In genomic region chr15:49155110-49155833, GRCh38 we compare ENCODE assay signal across 1 cellular context.
A peak's percentile ranks its signal among the peaks of the same experiment; 100 is the strongest.
TF ChIP-seq lines count a peak whose summit lies in the region.

TSS of gene COPS2 (minus strand) at chr15:49155599. CDS start at chr15:49155578, 21 bp downstream.

TF ChIP-seq in K562, 482 proteins besides CTCF, POLR2A, EP300 and RAD21 (continued from another document and continues in another):
- no peak for TF ChIP-seq ATF6 (CRISPR knock-in tag; IDR thresholded peaks at IDR 0.05)
- peak; percentile 98 for TF ChIP-seq XRCC5 (IDR thresholded peaks at IDR 0.05; ENCODE audit: low read depth, low read length)
- TF ChIP-seq TCFL5 (CRISPR knock-in tag; conservative IDR thresholded peaks at IDR 0.05), result no peak
- peak; percentile 40; the same call in 1 of the 2 replicates for TF ChIP-seq ATF3 (IDR thresholded peaks at IDR 0.05)
- TF ChIP-seq ATF3 (CRISPR knock-in tag; conservative IDR thresholded peaks at IDR 0.05), result no peak
- TF ChIP-seq ZNF695 (CRISPR knock-in tag; IDR thresholded peaks at IDR 0.05), result no peak
- peak; percentile 54 for TF ChIP-seq AFF4 (CRISPR knock-in tag; IDR thresholded peaks at IDR 0.05)
- TF ChIP-seq UBTF (IDR thresholded peaks at IDR 0.05; ENCODE audit: borderline replicate concordance in 1 of 2, low read depth in 2 of 2, low read length in 2 of 2), result peak in 1 of 2 experiments; percentile 35; a peak in 2 of 4 replicates
- TF ChIP-seq E2F4 (CRISPR knock-in tag; IDR thresholded peaks at IDR 0.05; ENCODE audit: low read depth), result 0 out of 2 replicates have a peak, but pooled peaks have one; percentile 40
- TF ChIP-seq ZNF707 (CRISPR knock-in tag; conservative IDR thresholded peaks at IDR 0.05), result no peak
- no peak for TF ChIP-seq TCF15 (CRISPR knock-in tag; IDR thresholded peaks at IDR 0.05)
- peak; percentile 69 for TF ChIP-seq HDAC3 (IDR thresholded peaks at IDR 0.05; ENCODE audit: borderline replicate concordance, partially characterized antibody)
- TF ChIP-seq ZNF551 (CRISPR knock-in tag; IDR thresholded peaks at IDR 0.05), result no peak
- peak; percentile 65; the same call in 1 of the 2 replicates for TF ChIP-seq TARDBP (IDR thresholded peaks at IDR 0.05)
- no peak for TF ChIP-seq MCM2 (IDR thresholded peaks at IDR 0.05; ENCODE audit: low read depth)
- TF ChIP-seq KAT2B (IDR thresholded peaks at IDR 0.05; ENCODE audit: low read depth, low read length), result no peak
- TF ChIP-seq SRSF1 (IDR thresholded peaks at IDR 0.05; ENCODE audit: low read depth, low read length), result no peak
- TF ChIP-seq ZNF12 (CRISPR knock-in tag; IDR thresholded peaks at IDR 0.05), result no peak
- TF ChIP-seq FOXJ2 (tag; IDR thresholded peaks at IDR 0.05), result peak; percentile 94
- no peak for TF ChIP-seq HOXB6 (CRISPR knock-in tag; IDR thresholded peaks at IDR 0.05; ENCODE audit: borderline replicate concordance)
- no peak for TF ChIP-seq SAFB (IDR thresholded peaks at IDR 0.05; ENCODE audit: borderline replicate concordance, low read depth, low read length)
- no peak for TF ChIP-seq BRF1 (IDR thresholded peaks at IDR 0.05; ENCODE audit: borderline replicate concordance, extremely low read depth, insufficient read length)
- no peak for TF ChIP-seq FOS (IDR thresholded peaks at IDR 0.05; ENCODE audit: extremely low read depth, insufficient read length)
- TF ChIP-seq E2F8 (IDR thresholded peaks at IDR 0.05; ENCODE audit: low read depth, partially characterized antibody), result peak; percentile 94
- peak; percentile 57 to 92 (median 86) for TF ChIP-seq YY1 (IDR thresholded peaks at IDR 0.05; ENCODE audit: borderline replicate concordance in 1 of 3, control insufficient read depth in 1 of 3, extremely low read depth in 1 of 3, insufficient read depth in 3 of 3, insufficient read length in 1 of 3, insufficient replicate concordance in 2 of 3, low read depth in 1 of 3, low read length in 2 of 3)
- TF ChIP-seq PHTF2 (CRISPR knock-in tag; IDR thresholded peaks at IDR 0.05), result no peak
- TF ChIP-seq ZNF644 (tag; IDR thresholded peaks at IDR 0.05; ENCODE audit: low read depth), result 0 out of 2 replicates have a peak, but pooled peaks have one; percentile 44
- TF ChIP-seq GTF2E2 (tag; IDR thresholded peaks at IDR 0.05), result peak; percentile 79; the same call in 1 of the 2 replicates
- peak; percentile 85 for TF ChIP-seq ELF1 (tag; IDR thresholded peaks at IDR 0.05)
- TF ChIP-seq SMARCE1 (IDR thresholded peaks at IDR 0.05), result peak; percentile 45; the same call in 1 of the 2 replicates
- no peak for TF ChIP-seq ZNF239 (CRISPR knock-in tag; IDR thresholded peaks at IDR 0.05)
- TF ChIP-seq ARID3A (IDR thresholded peaks at IDR 0.05; ENCODE audit: borderline replicate concordance, low read depth, low read length), result peak; percentile 49; the same call in 1 of the 2 replicates
- peak; percentile 82 to 84 for TF ChIP-seq TBL1XR1 (IDR thresholded peaks at IDR 0.05; ENCODE audit: low read length in 2 of 2)
- no peak for TF ChIP-seq PATZ1 (CRISPR knock-in tag; IDR thresholded peaks at IDR 0.05; ENCODE audit: borderline replicate concordance)
- TF ChIP-seq THRAP3 (IDR thresholded peaks at IDR 0.05; ENCODE audit: borderline replicate concordance), result peak; percentile 80; the same call in 1 of the 2 replicates
- peak; percentile 94 for TF ChIP-seq SP1 (CRISPR knock-in tag; IDR thresholded peaks at IDR 0.05)
- TF ChIP-seq TBP (optimal IDR thresholded peaks at IDR 0.05; ENCODE audit: low read depth, low read length), result peak; percentile 83
- peak; percentile 84 to 87 for TF ChIP-seq ARNT (IDR thresholded peaks at IDR 0.05)
- TF ChIP-seq DLX4 (CRISPR knock-in tag; IDR thresholded peaks at IDR 0.05), result no peak
- no peak for TF ChIP-seq MITF (IDR thresholded peaks at IDR 0.05)
- TF ChIP-seq HLTF (IDR thresholded peaks at IDR 0.05), result no peak
- no peak for TF ChIP-seq STAG1 (CRISPR knock-in tag; IDR thresholded peaks at IDR 0.05; ENCODE audit: borderline replicate concordance)
